8 cellular contexts compared by ENCODE assay signal in the genomic region with DNA sequence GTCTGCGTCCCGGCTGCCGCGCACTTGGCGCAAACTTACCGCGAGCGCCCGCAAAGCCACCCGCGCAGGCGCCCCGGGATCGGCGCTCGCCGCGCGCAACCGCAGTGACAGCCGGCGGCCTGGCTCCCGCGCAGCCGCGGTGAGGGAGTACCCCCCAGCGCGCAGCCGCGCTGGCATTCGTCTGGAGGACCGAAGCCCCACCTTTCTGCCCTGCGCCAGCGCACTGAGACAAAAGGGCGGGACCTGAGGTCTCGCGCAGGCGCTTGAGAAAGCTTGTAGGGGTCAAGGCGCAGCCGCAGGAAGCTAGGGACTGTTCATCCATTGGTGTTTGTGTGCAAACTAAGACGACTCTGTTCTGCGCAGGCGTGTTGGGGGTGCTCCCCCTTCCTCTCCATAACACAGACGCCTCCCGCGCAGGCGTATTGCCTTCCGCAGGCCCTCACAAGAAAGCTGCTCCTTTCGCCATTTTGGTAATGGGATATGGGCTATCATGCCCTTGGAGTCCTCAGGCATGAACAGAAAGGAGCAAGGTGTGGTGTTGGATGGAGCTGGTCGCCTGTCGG. TPM values are rescaled to one million over a fixed set of nuclear protein-coding genes. Genes with fewer than 3 reads are reported as not detected.
DNase-seq lines count a peak whose midpoint lies in the region; ATAC-seq and TF ChIP-seq lines count a peak whose summit lies in the region.

A gene (minus strand): TSS at position 91 of the 563 bp plus-strand sequence. CDS start 558 bp downstream, outside the sequence.

- ATAC-seq in GM21528 (IDR thresholded peaks at IDR 0.05; ENCODE audit: low FRiP score, unreplicated experiment), result peak; percentile 46
- peak; percentile 83 for ATAC-seq in IMR-90 (ENCODE audit: low read depth)

- H2BK20ac ChIP-seq in IMR-90 (ENCODE audit: low read depth, low read length), result peak within 1 kb of the TSS; percentile 78; the same call in 1 of the 2 replicates

- H3K4me3 ChIP-seq in IMR-90 (ENCODE audit: insufficient read depth, low read depth, low read length) (peak within 1 kb of the TSS; percentile 92), epithelial cell of esophagus (ENCODE audit: low read length) (peak within 1 kb of the TSS; percentile 96), mononuclear cell (ENCODE audit: low read length) (peak within 1 kb of the TSS; percentile 90)

- H3K79me1 ChIP-seq in IMR-90 (ENCODE audit: low read depth in 1 of 2, low read length in 2 of 2), result peaks cover 0 to 24% of the 10 kb centered on the region in 2 experiments; a peak in 2 of 4 replicates

- H2AK9ac ChIP-seq in IMR-90 (replicated peaks; ENCODE audit: low read depth, low read length, poor library complexity), result peak within 1 kb of the TSS; percentile 100

- H4K20me1 ChIP-seq in IMR-90 (ENCODE audit: insufficient read depth, low read length), result peaks cover 31% of the 10 kb centered on the region

- peak within 1 kb of the TSS; percentile 96 for H4K5ac ChIP-seq in IMR-90 (ENCODE audit: low read depth, low read length)

- H3K9me3 ChIP-seq in IMR-90 (ENCODE audit: control insufficient read depth, insufficient read depth, low read length) (no peaks in the 10 kb centered on the region), mononuclear cell (ENCODE audit: low read depth, low read length) (no peaks in the 10 kb centered on the region)

- CTCF ChIA-PET in IMR-90 (lab: Yijun Ruan, JAX), result interaction anchor here (0.7 to 2.8 kb wide), 3 partner anchors 14 to 224 kb away, joined by 3 to 27 read pairs (median 4); a partner anchor contains a TSS

- TF ChIP-seq RAD21 in IMR-90 (IDR thresholded peaks at IDR 0.05; ENCODE audit: low read length), result no peak

- DNase-seq in D341Med (ENCODE audit: low spot score), result peak; percentile 100
- DNase-seq in IMR-90, result peak; percentile 100
- DNase-seq in OCI-M1 (lab: John Stamatoyannopoulos, UW), result peak; percentile 100
- peak; percentile 99 for DNase-seq in activated T-cell treated with anti-CD3 and anti-CD28 coated beads for 24 hours (ENCODE audit: low read depth)
- peak; percentile 100 for DNase-seq in epithelial cell of esophagus (ENCODE audit: low read depth)
- peak; percentile 98 to 100 for DNase-seq in stimulated activated CD8-positive, alpha-beta memory T cell treated with anti-CD3 and anti-CD28 coated beads, Interleukin-4, amount 100 ng/mL, for 1 hour (ENCODE audit: low read depth in 2 of 2, low spot score in 1 of 2)

- peak within 1 kb of the TSS; percentile 91 to 100 for H4K8ac ChIP-seq in IMR-90 (ENCODE audit: low read depth in 2 of 2, low read length in 2 of 2)

- H2BK120ac ChIP-seq in IMR-90 (ENCODE audit: low read depth, low read length), result peak within 1 kb of the TSS; percentile 89

- peak within 1 kb of the TSS; percentile 91 for H3K27ac ChIP-seq in IMR-90 (ENCODE audit: insufficient read depth, low read length)

- H3K14ac ChIP-seq in IMR-90 (replicated peaks; ENCODE audit: low read depth, low read length), result peak within 1 kb of the TSS; percentile 98

- H4K91ac ChIP-seq in IMR-90 (ENCODE audit: insufficient read depth, low read depth, low read length), result peak within 1 kb of the TSS; percentile 99

- 0 out of 2 replicates have a peak, but pooled peaks have one; percentile 26 for TF ChIP-seq POLR2A in IMR-90 (IDR thresholded peaks at IDR 0.05; ENCODE audit: low read depth, low read length)

- in situ Hi-C loops in IMR-90 (cut with MboI; ENCODE audit: low sequenced_read_pairs), result no loop called here

- peaks cover 2% of the 10 kb centered on the region; the same call in 1 of the 2 replicates for H3K4me1 ChIP-seq in IMR-90 (ENCODE audit: control insufficient read depth, insufficient read depth, low read length)
- peaks cover 36% of the 10 kb centered on the region for H3K4me1 ChIP-seq in mononuclear cell (ENCODE audit: insufficient read depth, low read length)

- intact Hi-C loops in IMR-90 (cut with micrococcal nuclease), result no loop called here

- peaks cover 12% of the 10 kb centered on the region for H3K9me1 ChIP-seq in IMR-90 (ENCODE audit: insufficient read depth, low read length)

- H2BK5ac ChIP-seq in IMR-90 (ENCODE audit: low read depth, low read length, poor library complexity, severe bottlenecking), result peak within 1 kb of the TSS; percentile 95

- no peaks in the 10 kb centered on the region for H3K27me3 ChIP-seq in IMR-90 (ENCODE audit: control insufficient read depth, insufficient read depth, low read length)
- no peaks in the 10 kb centered on the region for H3K27me3 ChIP-seq in mononuclear cell (ENCODE audit: insufficient read depth, low read length)

- BruUV-seq in IMR-90 (replicated peaks; lab: Mats Ljungman, UMichigan), result no TSS peak

- H3K23ac ChIP-seq in IMR-90 (ENCODE audit: low read depth, low read length), result peak within 1 kb of the TSS; percentile 97

- H3K4ac ChIP-seq in IMR-90 (ENCODE audit: low read depth, low read length), result peak within 1 kb of the TSS; percentile 99

- peak within 1 kb of the TSS; percentile 100 for H2AK5ac ChIP-seq in IMR-90 (ENCODE audit: low read depth, low read length)

- H2BK15ac ChIP-seq in IMR-90 (ENCODE audit: low read depth, low read length), result peak within 1 kb of the TSS; percentile 87; the same call in 2 of the 3 replicates

- WGBS in IMR-90 (ENCODE audit: extremely low coverage in 2 of 2, insufficient read length in 1 of 2), 2 experiments, result 0% methylated on average over 1 of the region's 51 CpGs; no CpG with 5 or more reads in 1 of the 2 experiments

- peak within 1 kb of the TSS; percentile 99 for H2AFZ ChIP-seq in IMR-90 (replicated peaks; ENCODE audit: low read length, poor library complexity)

- TF ChIP-seq CTCF in IMR-90 (conservative IDR thresholded peaks at IDR 0.05; ENCODE audit: low read depth, low read length), result no peak
- no peak for TF ChIP-seq CTCF in epithelial cell of esophagus (IDR thresholded peaks at IDR 0.05; ENCODE audit: insufficient read depth, low read depth, low read length, missing control alignments)

- peak within 1 kb of the TSS; percentile 81 for H3K4me2 ChIP-seq in IMR-90 (ENCODE audit: low read depth, low read length)

- peak within 1 kb of the TSS; percentile 88 for H3K56ac ChIP-seq in IMR-90 (ENCODE audit: extremely low read depth, insufficient read depth, low read length)

- POLR2A ChIA-PET in IMR-90 (lab: Charles Lee; ENCODE audit: unreplicated experiment), result interaction anchor here (0.6 to 1.9 kb wide), 5 partner anchors 14 to 741 kb away, joined by 3 to 6 read pairs (median 6); a partner anchor contains a TSS

- dilution Hi-C loops in IMR-90 (cut with HindIII; ENCODE audit: low sequenced_read_pairs, unreplicated experiment), result no loop called here

- H3K9ac ChIP-seq in IMR-90 (ENCODE audit: low read depth, low read length), result peak within 1 kb of the TSS; percentile 90

- no peaks in the 10 kb centered on the region for H3K36me3 ChIP-seq in IMR-90 (ENCODE audit: control insufficient read depth, insufficient read depth, low read length)

- H3K18ac ChIP-seq in IMR-90 (ENCODE audit: low read depth, low read length), result peak within 1 kb of the TSS; percentile 83

TF ChIP-seq in IMR-90, 13 proteins besides CTCF, POLR2A, EP300 and RAD21:
- peak; percentile 51; the same call in 1 of the 2 replicates for TF ChIP-seq MAZ (IDR thresholded peaks at IDR 0.05; ENCODE audit: borderline replicate concordance, low read depth, low read length)
- 0 out of 2 replicates have a peak, but pooled peaks have one; percentile 3 for TF ChIP-seq FOS (IDR thresholded peaks at IDR 0.05; ENCODE audit: low read depth, low read length)
- no peak for TF ChIP-seq NFE2L2 (IDR thresholded peaks at IDR 0.05; ENCODE audit: low read depth, low read length)
- 0 out of 2 replicates have a peak, but pooled peaks have one; percentile 37 for TF ChIP-seq MXI1 (IDR thresholded peaks at IDR 0.05; ENCODE audit: borderline replicate concordance, low read depth, low read length)

RNA-seq across cellular contexts. Expression of the gene that starts here (rescaled TPM):
- total RNA-seq in IMR-90 (2012; rRNA removed) (25.6 and 26.7 TPM in 2 replicates), mononuclear cell (102 TPM)
- 24.4 and 28.9 TPM in 2 replicates for polyA plus RNA-seq in IMR-90 (2012; rRNA removed)
- polyA plus RNA-seq in IMR-90 (2012; cell fraction: cytosol; rRNA removed), result 27.1 and 31.6 TPM in 2 replicates
- polyA plus RNA-seq in IMR-90 (2012; cell fraction: nucleus; rRNA removed; ENCODE audit: low replicate concordance), result 46.7 and 79.8 TPM in 2 replicates

Comparison
In these comparisons a context has a peak if more than half of its experiments do, and no peak if none do; other contexts are left out.
1. Peak in every context shown above with its lines: DNase-seq, ATAC-seq, H3K4me3 ChIP-seq and H3K27ac ChIP-seq.